Comparison of ENCODE assay signal across 27 cellular contexts in genomic region chr6:134449004-134449403, GRCh38.
DNase-seq lines count a peak whose midpoint lies in the region; ATAC-seq and TF ChIP-seq lines count a peak whose summit lies in the region.
"Had no signal": no experiment of that assay in that cellular context is flagged by ENCODE, and none has a peak within 500 bp of the region (broad histone marks: within the 10 kb centered on the region; RNA-seq: fewer than 3 reads in every experiment).

No MANE protein-coding gene starts in this region.

- no peaks in the 10 kb centered on the region for H3K4me1 ChIP-seq in breast epithelium
- H3K4me1 ChIP-seq in neural progenitor cell: no peaks in the 10 kb centered on the region
- peaks cover 6 to 22% (median 12%) of the 10 kb centered on the region in 4 donors for H3K4me1 ChIP-seq in esophagus muscularis mucosa

- no peak overlapping the region for H3K4me3 Mint-ChIP-seq in MCF 10A (ENCODE audit: unreplicated experiment)
- no peak overlapping the region for H3K4me3 Mint-ChIP-seq in central memory CD8-positive, alpha-beta T cell
- no peak overlapping the region for H3K4me3 Mint-ChIP-seq in neural progenitor cell
- H3K4me3 Mint-ChIP-seq: activated CD4-positive, alpha-beta T cell treated with anti-CD3 and anti-CD28 coated beads for 36 hours; activated CD8-positive, alpha-beta T cell treated with anti-CD3 and anti-CD28 coated beads, Interleukin-2, amount 10 ng/mL, durations not matched to agents 7 days and 5 days; activated naive CD4-positive, alpha-beta T cell treated with anti-CD3 and anti-CD28 coated beads for 36 hours; IgD-negative memory B cell; stimulated activated memory B cell treated with anti-CD40 and anti-IgM and Interleukin-4, amounts not matched to agents 10 μg/mL and 1 μg/mL and 100 μg/mL, for 72 hours; T-helper 2 cell treated with Interferon-gamma antibody and Interleukin-4, amounts not matched to agents 5 μg/mL and 100 μg/mL, for 36 hours; type B pancreatic cell had no signal

- 83% methylated on average over 1 of the region's 1 CpG for WGBS in esophagus muscularis mucosa

- H3K27me3 ChIP-seq in breast epithelium: no peaks in the 10 kb centered on the region
- no peaks in the 10 kb centered on the region for H3K27me3 ChIP-seq in neural progenitor cell
- no peaks in the 10 kb centered on the region for H3K27me3 ChIP-seq in esophagus muscularis mucosa

- no peaks in the 10 kb centered on the region for H3K79me2 ChIP-seq in neural progenitor cell (ENCODE audit: low read depth)

- H3K27me3 Mint-ChIP-seq in MCF 10A (ENCODE audit: insufficient read depth, unreplicated experiment) (no peaks in the 10 kb centered on the region), neural progenitor cell (ENCODE audit: insufficient read depth, low read depth) (no peaks in the 10 kb centered on the region)
- H3K27me3 Mint-ChIP-seq in central memory CD8-positive, alpha-beta T cell: no peaks in the 10 kb centered on the region
- H3K27me3 Mint-ChIP-seq: activated CD4-positive, alpha-beta T cell treated with anti-CD3 and anti-CD28 coated beads for 36 hours; IgD-negative memory B cell; stimulated activated memory B cell treated with anti-CD40 and anti-IgM and Interleukin-4, amounts not matched to agents 10 μg/mL and 1 μg/mL and 100 μg/mL, for 72 hours; type B pancreatic cell had no signal

- H3K9me3 Mint-ChIP-seq in MCF 10A (ENCODE audit: unreplicated experiment) (no peaks in the 10 kb centered on the region), neural progenitor cell (no peaks in the 10 kb centered on the region)
- no peaks in the 10 kb centered on the region for H3K9me3 Mint-ChIP-seq in central memory CD8-positive, alpha-beta T cell
- H3K9me3 Mint-ChIP-seq: activated naive CD4-positive, alpha-beta T cell treated with anti-CD3 and anti-CD28 coated beads for 36 hours; IgD-negative memory B cell; stimulated activated memory B cell treated with anti-CD40 and anti-IgM and Interleukin-4, amounts not matched to agents 10 μg/mL and 1 μg/mL and 100 μg/mL, for 72 hours; T-helper 2 cell treated with Interferon-gamma antibody and Interleukin-4, amounts not matched to agents 5 μg/mL and 100 μg/mL, for 36 hours; type B pancreatic cell had no signal

- H4K20me1 ChIP-seq in neural progenitor cell (ENCODE audit: low read depth): no peaks in the 10 kb centered on the region

- POLR2A ChIA-PET in MCF 10A (lab: Yijun Ruan, JAX): interaction anchor here (0.8 kb wide), 1 partner anchor 19 kb away, joined by 4 read pairs; no protein-coding TSS in a partner anchor

- H3F3A ChIP-seq in neural progenitor cell (ENCODE audit: low read depth): no peaks in the 10 kb centered on the region

- H3K4me1 Mint-ChIP-seq in MCF 10A (ENCODE audit: insufficient read depth, unreplicated experiment) (peaks cover 13% of the 10 kb centered on the region), neural progenitor cell (peaks cover 13% of the 10 kb centered on the region)
- H3K4me1 Mint-ChIP-seq in central memory CD8-positive, alpha-beta T cell: no peaks in the 10 kb centered on the region

- no peak for ATAC-seq in central memory CD8-positive, alpha-beta T cell (replicated peaks; ENCODE audit: extremely low read depth, poor library complexity, severe bottlenecking)
- ATAC-seq in GM18517 (IDR thresholded peaks at IDR 0.05; ENCODE audit: unreplicated experiment): no peak
- ATAC-seq: activated CD4-positive, alpha-beta T cell treated with anti-CD3 and anti-CD28 coated beads for 36 hours; activated CD8-positive, alpha-beta T cell treated with anti-CD3 and anti-CD28 coated beads, Interleukin-2, amount 10 ng/mL, durations not matched to agents 7 days and 5 days; stimulated activated memory B cell treated with anti-CD40 and anti-IgM and Interleukin-4, amounts not matched to agents 10 μg/mL and 1 μg/mL and 100 μg/mL, for 72 hours had no signal

- no peak overlapping the region for H3K4me3 ChIP-seq in breast epithelium
- H3K4me3 ChIP-seq in neural progenitor cell: no peak overlapping the region
- H3K4me3 ChIP-seq in esophagus muscularis mucosa: no peak overlapping the region

- H3K9ac ChIP-seq in neural progenitor cell: no peak overlapping the region

- TF ChIP-seq POLR2A in breast epithelium (IDR thresholded peaks at IDR 0.05) (no peak), esophagus muscularis mucosa (IDR thresholded peaks at IDR 0.05; ENCODE audit: low read depth) (no peak), erythroblast (IDR thresholded peaks at IDR 0.05; ENCODE audit: low read length) (no peak)

- no peak for TF ChIP-seq CTCF in MCF 10A (IDR thresholded peaks at IDR 0.05; ENCODE audit: unreplicated experiment)
- TF ChIP-seq CTCF in breast epithelium (IDR thresholded peaks at IDR 0.05): no peak
- TF ChIP-seq CTCF in neural progenitor cell (IDR thresholded peaks at IDR 0.05): no peak
- no peak for TF ChIP-seq CTCF in esophagus muscularis mucosa (IDR thresholded peaks at IDR 0.05)

- no TSS peak for BruUV-seq in MCF 10A (replicated peaks; lab: Mats Ljungman, UMichigan)

- H3K36me3 ChIP-seq in breast epithelium (no peaks in the 10 kb centered on the region), neural progenitor cell (no peaks in the 10 kb centered on the region), esophagus muscularis mucosa (no peaks in the 10 kb centered on the region)

- no peak overlapping the region for H3K4me2 ChIP-seq in neural progenitor cell

- intact Hi-C loops in MCF 10A (cut with micrococcal nuclease): no loop called here
- intact Hi-C loops in breast epithelium (cut with DNase I; ENCODE audit: low total_unique reads): no loop called here
- intact Hi-C loops in esophagus muscularis mucosa (cut with DNase I): no loop called here

- TF ChIP-seq EP300 in esophagus muscularis mucosa (IDR thresholded peaks at IDR 0.05): no peak

- H3K9me3 ChIP-seq in breast epithelium: no peaks in the 10 kb centered on the region
- H3K9me3 ChIP-seq in neural progenitor cell (ENCODE audit: low read depth): no peaks in the 10 kb centered on the region
- no peaks in the 10 kb centered on the region for H3K9me3 ChIP-seq in esophagus muscularis mucosa

- DNase-seq in MCF 10A (ENCODE audit: unreplicated experiment): no peak
- DNase-seq in breast epithelium (ENCODE audit: low spot score in 2 of 2): no peak
- DNase-seq in central memory CD8-positive, alpha-beta T cell (ENCODE audit: low spot score in 2 of 2): no peak
- no peak for DNase-seq in neural progenitor cell (ENCODE audit: low spot score)
- DNase-seq in esophagus muscularis mucosa (ENCODE audit: extremely low spot score): no peak
- DNase-seq in iPS-NIHi7 (ENCODE audit: extremely low spot score): no peak
- no peak for DNase-seq in erythroblast (lab: John Stamatoyannopoulos, UW)
- DNase-seq: activated CD4-positive, alpha-beta T cell treated with anti-CD3 and anti-CD28 coated beads for 36 hours; activated CD8-positive, alpha-beta T cell treated with anti-CD3 and anti-CD28 coated beads, Interleukin-2, amount 10 ng/mL, durations not matched to agents 7 days and 5 days; activated naive CD4-positive, alpha-beta T cell treated with anti-CD3 and anti-CD28 coated beads for 36 hours; DND-41; GF-D8; hypothalamus; mesendoderm; NCI-H1436 treated with DMSO at 0.1 percent for 48 hours; NCI-H2081 treated with DMSO at 0.1 percent for 48 hours; NCI-H2227 treated with DMSO at 0.1 percent for 48 hours; NCI-H526; SIG-M5; substantia nigra had no signal

- H3K27ac Mint-ChIP-seq in MCF 10A (ENCODE audit: low read depth, unreplicated experiment) (peak overlapping the region; percentile 75), neural progenitor cell (no peak overlapping the region)
- peak overlapping the region; percentile 61 for H3K27ac Mint-ChIP-seq in central memory CD8-positive, alpha-beta T cell (ENCODE audit: low read depth)
- H3K27ac Mint-ChIP-seq: activated CD4-positive, alpha-beta T cell treated with anti-CD3 and anti-CD28 coated beads for 36 hours; activated CD8-positive, alpha-beta T cell treated with anti-CD3 and anti-CD28 coated beads, Interleukin-2, amount 10 ng/mL, durations not matched to agents 7 days and 5 days; activated naive CD4-positive, alpha-beta T cell treated with anti-CD3 and anti-CD28 coated beads for 36 hours; stimulated activated memory B cell treated with anti-CD40 and anti-IgM and Interleukin-4, amounts not matched to agents 10 μg/mL and 1 μg/mL and 100 μg/mL, for 72 hours; T-helper 2 cell treated with Interferon-gamma antibody and Interleukin-4, amounts not matched to agents 5 μg/mL and 100 μg/mL, for 36 hours; type B pancreatic cell had no signal

- H3K36me3 Mint-ChIP-seq in MCF 10A (ENCODE audit: insufficient read depth, unreplicated experiment) (no peaks in the 10 kb centered on the region), neural progenitor cell (no peaks in the 10 kb centered on the region)
- no peaks in the 10 kb centered on the region for H3K36me3 Mint-ChIP-seq in central memory CD8-positive, alpha-beta T cell (ENCODE audit: insufficient read depth)
- H3K36me3 Mint-ChIP-seq: IgD-negative memory B cell; stimulated activated memory B cell treated with anti-CD40 and anti-IgM and Interleukin-4, amounts not matched to agents 10 μg/mL and 1 μg/mL and 100 μg/mL, for 72 hours; type B pancreatic cell had no signal

- no peak overlapping the region for H3K27ac ChIP-seq in breast epithelium
- no peak overlapping the region for H3K27ac ChIP-seq in neural progenitor cell
- H3K27ac ChIP-seq in esophagus muscularis mucosa (replicated peaks in 1 of 4): no peak overlapping the region
- H3K27ac ChIP-seq: 22Rv1, C4-2B had no signal

- peak overlapping the region; percentile 12 for H2AFZ ChIP-seq in neural progenitor cell (replicated peaks)

- CTCF ChIA-PET in MCF 10A (lab: Yijun Ruan, JAX): interaction anchor here (0.5 to 0.7 kb wide), 3 partner anchors 15 to 140 kb away, joined by 3 to 4 read pairs (median 3); no protein-coding TSS in a partner anchor
